Comparison of ENCODE assay signal across 27 cellular contexts in the genomic region with DNA sequence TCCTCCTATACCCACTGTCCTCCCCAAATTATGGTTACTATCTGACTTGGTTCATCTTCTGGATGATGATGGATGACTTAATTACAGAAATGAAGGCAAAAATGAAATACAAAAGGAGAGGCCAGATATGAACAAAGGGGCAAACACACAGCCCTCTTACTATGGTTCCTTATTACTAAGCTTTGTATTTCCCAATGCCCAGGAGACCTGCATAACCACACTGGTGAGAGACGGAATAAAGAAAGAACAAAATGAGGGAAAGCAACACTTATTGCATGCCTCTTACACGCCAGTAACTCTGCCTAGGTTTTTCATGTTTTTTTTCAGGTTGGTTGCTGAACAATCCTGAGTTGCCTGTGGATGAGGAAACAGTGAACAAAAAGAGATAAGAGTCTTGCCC.
"Had no signal": no experiment of that assay in that cellular context is flagged by ENCODE, and none has a peak within 500 bp of the region (broad histone marks: within the 10 kb centered on the region; RNA-seq: fewer than 3 reads in every experiment).

No MANE protein-coding gene starts in this region.

- H3K27ac Mint-ChIP-seq: activated naive CD4-positive, alpha-beta T cell treated with anti-CD3 and anti-CD28 coated beads for 36 hours; activated naive CD8-positive, alpha-beta T cell treated with anti-CD3 and anti-CD28 coated beads, Interleukin-2, amount 10 ng/mL, durations not matched to agents 7 days and 5 days; activated T-helper 1 cell treated with anti-CD3 and anti-CD28 coated beads, Interleukin-12 subunit alpha, Interleukin-12 subunit beta, Interleukin-2, Interleukin-4 antibody, amounts not matched to agents 30 ng/mL and 10 ng/mL and 1 ng/mL, durations not matched to agents 14 hours and 24 hours and 36 hours; dendritic cell treated with granulocyte-macrophage colony-stimulating factor and Interleukin-4, amounts not matched to agents 40 ng/mL and 50 ng/mL, for 4 days; endodermal cell; natural killer cell; neural progenitor cell; T-helper 1 cell treated with Interleukin-12 subunit alpha and Interleukin-12 subunit beta and Interleukin-4 antibody, amounts not matched to agents 30 μg/mL and 1 μg/mL, for 36 hours had no signal

- H3K27me3 Mint-ChIP-seq: activated naive CD8-positive, alpha-beta T cell treated with anti-CD3 and anti-CD28 coated beads, Interleukin-2, amount 10 ng/mL, durations not matched to agents 7 days and 5 days; dendritic cell treated with granulocyte-macrophage colony-stimulating factor and Interleukin-4, amounts not matched to agents 40 ng/mL and 50 ng/mL, for 4 days had no signal

- DNase-seq: activated CD4-positive, alpha-beta T cell treated with anti-CD3 and anti-CD28 coated beads for 4 hours; activated CD4-positive, alpha-beta T cell treated with anti-CD3 and anti-CD28 coated beads, Interleukin-2, amount 50 U/mL, for 4 hours; activated effector memory CD4-positive, alpha-beta T cell treated with anti-CD3 and anti-CD28 coated beads, Interleukin-2, amount 50 U/mL, for 16 hours; activated naive CD4-positive, alpha-beta T cell treated with anti-CD3 and anti-CD28 coated beads for 36 hours; activated naive CD8-positive, alpha-beta T cell treated with anti-CD3 and anti-CD28 coated beads, Interleukin-2, amount 10 ng/mL, durations not matched to agents 7 days and 5 days; activated T-cell treated with anti-CD3 and anti-CD28 coated beads for 4 hours; amniotic stem cell; brain microvascular endothelial cell; caudate nucleus; endodermal cell; head of caudate nucleus; left lung; mesendoderm; natural killer cell; occipital lobe; psoas muscle; sigmoid colon; SK-N-SH; stimulated activated naive CD4-positive, alpha-beta T cell; SW 1271; transverse colon had no signal

- ATAC-seq: esophagus mucosa, left lung, natural killer cell, psoas muscle had no signal

- H3K4me3 ChIP-seq: left lung, lung, neural progenitor cell, psoas muscle, sigmoid colon, transverse colon had no signal

- H3K4me1 Mint-ChIP-seq: activated naive CD8-positive, alpha-beta T cell treated with anti-CD3 and anti-CD28 coated beads, Interleukin-2, amount 10 ng/mL, durations not matched to agents 7 days and 5 days; endodermal cell; natural killer cell had no signal

- H3K4me3 Mint-ChIP-seq: activated naive CD4-positive, alpha-beta T cell treated with anti-CD3 and anti-CD28 coated beads for 36 hours; activated naive CD8-positive, alpha-beta T cell treated with anti-CD3 and anti-CD28 coated beads, Interleukin-2, amount 10 ng/mL, durations not matched to agents 7 days and 5 days; activated T-helper 1 cell treated with anti-CD3 and anti-CD28 coated beads, Interleukin-12 subunit alpha, Interleukin-12 subunit beta, Interleukin-2, Interleukin-4 antibody, amounts not matched to agents 30 ng/mL and 10 ng/mL and 1 ng/mL, durations not matched to agents 14 hours and 24 hours and 36 hours; dendritic cell treated with granulocyte-macrophage colony-stimulating factor and Interleukin-4, amounts not matched to agents 40 ng/mL and 50 ng/mL, for 4 days; endodermal cell; natural killer cell; neural progenitor cell; T-helper 1 cell treated with Interleukin-12 subunit alpha and Interleukin-12 subunit beta and Interleukin-4 antibody, amounts not matched to agents 30 μg/mL and 1 μg/mL, for 36 hours had no signal

- H3K36me3 Mint-ChIP-seq: natural killer cell, neural progenitor cell had no signal

- H3K9me3 Mint-ChIP-seq: activated naive CD4-positive, alpha-beta T cell treated with anti-CD3 and anti-CD28 coated beads for 36 hours; activated naive CD8-positive, alpha-beta T cell treated with anti-CD3 and anti-CD28 coated beads, Interleukin-2, amount 10 ng/mL, durations not matched to agents 7 days and 5 days; activated T-helper 1 cell treated with anti-CD3 and anti-CD28 coated beads, Interleukin-12 subunit alpha, Interleukin-12 subunit beta, Interleukin-2, Interleukin-4 antibody, amounts not matched to agents 30 ng/mL and 10 ng/mL and 1 ng/mL, durations not matched to agents 14 hours and 24 hours and 36 hours; dendritic cell treated with granulocyte-macrophage colony-stimulating factor and Interleukin-4, amounts not matched to agents 40 ng/mL and 50 ng/mL, for 4 days; endodermal cell; natural killer cell; neural progenitor cell had no signal
